12 cellular contexts compared by ENCODE assay signal in genomic region chr7:153638821-153639435, GRCh38.
DNase-seq lines count a peak whose midpoint lies in the region; ATAC-seq and TF ChIP-seq lines count a peak whose summit lies in the region.
"Had no signal": no experiment of that assay in that cellular context is flagged by ENCODE, and none has a peak within 500 bp of the region (broad histone marks: within the 10 kb centered on the region; RNA-seq: fewer than 3 reads in every experiment).

No MANE protein-coding gene starts in this region.

- H3K79me1 ChIP-seq in neuronal stem cell (ENCODE audit: low read depth, low read length): no peaks in the 10 kb centered on the region

- H3K18ac ChIP-seq in neuronal stem cell (ENCODE audit: low read length): peak overlapping the region; percentile 8

- DNase-seq in left cardiac atrium: peak; percentile 18
- no peak for DNase-seq in left ventricle myocardium inferior
- peak; percentile 75 for DNase-seq in cerebellum (ENCODE audit: low spot score)
- DNase-seq in neuronal stem cell (ENCODE audit: low spot score): no peak
- DNase-seq in NCI-H1417 (lab: John Stamatoyannopoulos, UW): no peak
- DNase-seq in SKM-1 (lab: John Stamatoyannopoulos, UW; ENCODE audit: unreplicated experiment): no peak
- DNase-seq in activated CD4-positive, alpha-beta T cell treated with anti-CD3 and anti-CD28 coated beads, Interleukin-2, amount 50 U/mL, for 48 hours: no peak
- DNase-seq: ACHN; CD4-positive, alpha-beta T cell; DMS79; H7 had no signal

- no peak overlapping the region for H2AK5ac ChIP-seq in neuronal stem cell (ENCODE audit: low read depth, low read length)

- H2BK12ac ChIP-seq in neuronal stem cell (ENCODE audit: low read length): no peak overlapping the region

- H3K36me3 ChIP-seq in left ventricle myocardium inferior: no peaks in the 10 kb centered on the region
- no peaks in the 10 kb centered on the region for H3K36me3 ChIP-seq in neuronal stem cell (replicated peaks in 1 of 2; ENCODE audit: control insufficient read depth in 2 of 2, insufficient read depth in 2 of 2, low read length in 2 of 2)

- WGBS in neuronal stem cell (ENCODE audit: extremely low coverage in 2 of 2, insufficient read length in 2 of 2, insufficient replicate concordance in 1 of 2), 2 donors: no CpG with 5 or more reads among the region's 10 CpGs

- no peak overlapping the region for H4K91ac ChIP-seq in neuronal stem cell (ENCODE audit: low read depth, low read length, poor library complexity)

- H2AFZ ChIP-seq in neuronal stem cell (ENCODE audit: low read length): no peak overlapping the region
- H2AFZ ChIP-seq: GM23338 had no signal

- no peak overlapping the region for H2BK15ac ChIP-seq in neuronal stem cell (ENCODE audit: low read length)

- intact Hi-C loops in left cardiac atrium (cut with DNase I) (no loop called here), left ventricle myocardium inferior (cut with micrococcal nuclease) (no loop called here)

- TF ChIP-seq CTCF in left ventricle myocardium inferior (IDR thresholded peaks at IDR 0.05; ENCODE audit: borderline replicate concordance): no peak

- H3K4me2 ChIP-seq in neuronal stem cell (ENCODE audit: insufficient read depth, low read length, poor library complexity, severe bottlenecking): no peak overlapping the region
- H3K4me2 ChIP-seq: GM23338 had no signal

- no peak overlapping the region for H3K27ac ChIP-seq in left ventricle myocardium inferior (replicated peaks)
- no peak overlapping the region for H3K27ac ChIP-seq in neuronal stem cell (replicated peaks; ENCODE audit: low read length)

- H2BK120ac ChIP-seq in neuronal stem cell (ENCODE audit: low read depth, low read length): no peak overlapping the region

- peak; percentile 33 to 53 for ATAC-seq in left cardiac atrium
- ATAC-seq: GM23338 had no signal

- no peak overlapping the region for H2BK5ac ChIP-seq in neuronal stem cell (ENCODE audit: low read length)

- H3K4ac ChIP-seq in neuronal stem cell (ENCODE audit: low read length): no peak overlapping the region

- H3K27me3 ChIP-seq in left ventricle myocardium inferior (ENCODE audit: low read depth): no peaks in the 10 kb centered on the region
- no peaks in the 10 kb centered on the region for H3K27me3 ChIP-seq in neuronal stem cell (ENCODE audit: control insufficient read depth in 3 of 3, insufficient read depth in 3 of 3, low read depth in 1 of 3, low read length in 3 of 3)

- H3K4me1 ChIP-seq in left ventricle myocardium inferior (no peaks in the 10 kb centered on the region), neuronal stem cell (ENCODE audit: control insufficient read depth in 2 of 2, insufficient read depth in 1 of 2, low read depth in 1 of 2, low read length in 2 of 2) (no peaks in the 10 kb centered on the region)

- H4K8ac ChIP-seq in neuronal stem cell (ENCODE audit: low read depth, low read length): no peak overlapping the region

- H3K4me3 ChIP-seq in left ventricle myocardium inferior: no peak overlapping the region
- no peak overlapping the region for H3K4me3 ChIP-seq in neuronal stem cell (ENCODE audit: low read length in 2 of 2)
- H3K4me3 ChIP-seq: GM23338 had no signal

- H3K9me3 ChIP-seq in left ventricle myocardium inferior (replicated peaks): peaks cover 28% of the 10 kb centered on the region
- no peaks in the 10 kb centered on the region for H3K9me3 ChIP-seq in neuronal stem cell (replicated peaks in 1 of 2; ENCODE audit: control insufficient read depth in 2 of 2, insufficient read depth in 1 of 2, low read depth in 1 of 2, low read length in 2 of 2)

- H3K14ac ChIP-seq in neuronal stem cell (ENCODE audit: low read length): no peak overlapping the region

- no peak overlapping the region for H3K9ac ChIP-seq in neuronal stem cell (ENCODE audit: low read depth, low read length, poor library complexity)

- no peak overlapping the region for H3K23ac ChIP-seq in neuronal stem cell (ENCODE audit: low read depth, low read length, poor library complexity)

Comparison
In these comparisons a context has a peak if more than half of its experiments do, and no peak if none do; other contexts are left out.
1. DNase-seq: peak in left cardiac atrium (single experiment) and cerebellum (single experiment); none in left ventricle myocardium inferior (single experiment), neuronal stem cell (single experiment), NCI-H1417 (0 of 3), SKM-1 (single experiment) and activated CD4-positive, alpha-beta T cell treated with anti-CD3 and anti-CD28 coated beads, Interleukin-2, amount 50 U/mL, for 48 hours (0 of 2).